ENCODE assay signal across 20 cellular contexts in genomic region chr13:79353698-79354097, GRCh38. TPM values are rescaled to one million over a fixed set of nuclear protein-coding genes. Genes with fewer than 3 reads are reported as not detected.
DNase-seq lines count a peak whose midpoint lies in the region; ATAC-seq, FAIRE-seq and TF ChIP-seq lines count a peak whose summit lies in the region.
"Had no signal": no experiment of that assay in that cellular context is flagged by ENCODE, and none has a peak within 500 bp of the region (broad histone marks: within the 10 kb centered on the region; RNA-seq: fewer than 3 reads in every experiment).

No MANE protein-coding gene starts in this region.

- H3K23ac ChIP-seq in H9 (ENCODE audit: insufficient read length, low read depth, low read length), result no peak overlapping the region

- H4K5ac ChIP-seq in H9 (ENCODE audit: insufficient read length, low read depth, low read length), result no peak overlapping the region

- H3K4me3 Mint-ChIP-seq in CD4-positive, CD25-positive, alpha-beta regulatory T cell, result no peak overlapping the region
- H3K4me3 Mint-ChIP-seq in H9, result no peak overlapping the region
- H3K4me3 Mint-ChIP-seq: GM23338 had no signal

- no peak overlapping the region for H2BK120ac ChIP-seq in H9 (ENCODE audit: low read depth, low read length, poor library complexity, severe bottlenecking)

- no peak overlapping the region for H3K4ac ChIP-seq in H9 (ENCODE audit: low read depth, low read length)

- no peak for FAIRE-seq in GM12892 (lab: Jason Lieb, UNC)
- FAIRE-seq: K562 had no signal

- H3K9me3 Mint-ChIP-seq in CD4-positive, CD25-positive, alpha-beta regulatory T cell, result no peaks in the 10 kb centered on the region
- H3K9me3 Mint-ChIP-seq in H9, result no peaks in the 10 kb centered on the region
- H3K9me3 Mint-ChIP-seq: GM23338 had no signal

- no peak for DNase-seq in CD4-positive, CD25-positive, alpha-beta regulatory T cell
- DNase-seq in ELR (ENCODE audit: low read depth) (peak; percentile 41), dermis blood vessel endothelial cell (peak; percentile 76), GM12892 (ENCODE audit: insufficient read length) (no peak), H9 (no peak)
- DNase-seq: AML-193, Calu3, DMS53, MV-4-11, NCI-H1417 treated with DMSO at 0.1 percent for 48 hours, NCI-H1930, NCI-H2171, NCI-H446 treated with DMSO at 0.1 percent for 48 hours, NCI-H748 treated with DMSO at 0.1 percent for 48 hours, OCI-M1, SHP77 treated with DMSO at 0.1 percent for 48 hours had no signal

- no peaks in the 10 kb centered on the region for H3K27me3 Mint-ChIP-seq in CD4-positive, CD25-positive, alpha-beta regulatory T cell
- H3K27me3 Mint-ChIP-seq in H9 (ENCODE audit: low read depth), result no peaks in the 10 kb centered on the region

- H3K79me1 ChIP-seq in H9 (ENCODE audit: insufficient read depth, low read depth, low read length, poor library complexity, severe bottlenecking), result no peaks in the 10 kb centered on the region

- peak overlapping the region in 2 of 3 donors; percentile 2 to 9 for H3K27ac Mint-ChIP-seq in CD4-positive, CD25-positive, alpha-beta regulatory T cell
- peak overlapping the region in 1 of 3 experiments; percentile 11; a peak in 1 of 7 replicates for H3K27ac Mint-ChIP-seq in H9
- H3K27ac Mint-ChIP-seq: GM23338 had no signal

- no peak overlapping the region for H4K91ac ChIP-seq in H9 (ENCODE audit: insufficient read length, low read depth, low read length)

- no peak overlapping the region for H3T11ph ChIP-seq in H9 (ENCODE audit: low read length)

- no peak overlapping the region for H2AK5ac ChIP-seq in H9 (ENCODE audit: insufficient read length, low read length)

- H3K23me2 ChIP-seq in H9 (ENCODE audit: insufficient read length, low read depth, low read length, poor library complexity, severe bottlenecking), result no peaks in the 10 kb centered on the region

- no peak overlapping the region for H3K4me2 ChIP-seq in H9 (ENCODE audit: insufficient read depth, insufficient read length, low read length)
- H3K4me2 ChIP-seq: GM23338 had no signal

- no peak for ATAC-seq in CD4-positive, CD25-positive, alpha-beta regulatory T cell (ENCODE audit: low read depth in 2 of 2)
- ATAC-seq in esophagus mucosa, result no peak
- ATAC-seq: GM23338, K562 had no signal

- no peak overlapping the region for H4K8ac ChIP-seq in H9 (replicated peaks; ENCODE audit: insufficient read length, low read depth, low read length)

- no peak overlapping the region for H3K14ac ChIP-seq in H9 (ENCODE audit: insufficient read depth, low read length)

- no peak overlapping the region for H2BK12ac ChIP-seq in H9 (ENCODE audit: insufficient read length, low read depth, low read length)

- H3K9me3 ChIP-seq in CD4-positive, CD25-positive, alpha-beta regulatory T cell (ENCODE audit: control insufficient read depth in 2 of 2, low read length in 2 of 2), result no peaks in the 10 kb centered on the region
- no peaks in the 10 kb centered on the region for H3K9me3 ChIP-seq in mesodermal cell (ENCODE audit: control insufficient read depth, low read length)
- no peaks in the 10 kb centered on the region for H3K9me3 ChIP-seq in H9 (ENCODE audit: control insufficient read depth, low read depth, low read length)

- H3K36me3 ChIP-seq in CD4-positive, CD25-positive, alpha-beta regulatory T cell (ENCODE audit: control insufficient read depth, insufficient read depth, low read length), result peaks cover 72% of the 10 kb centered on the region
- H3K36me3 ChIP-seq in mesodermal cell (ENCODE audit: control insufficient read depth, insufficient read depth, low read length), result peaks cover 41% of the 10 kb centered on the region

- TF ChIP-seq CTCF in H9 (conservative IDR thresholded peaks at IDR 0.05), result no peak

- H3K79me2 ChIP-seq in H9 (ENCODE audit: insufficient read depth, low read length), result no peaks in the 10 kb centered on the region

- H3K9ac ChIP-seq in H9 (ENCODE audit: extremely low read depth, insufficient read length, low read length), result no peak overlapping the region

- TF ChIP-seq POLR2A in GM12892 (IDR thresholded peaks at IDR 0.05; ENCODE audit: low read depth, low read length), result no peak

- H2BK5ac ChIP-seq in H9 (ENCODE audit: insufficient read length, low read length), result no peak overlapping the region

- peaks cover 11 to 22% (median 21%) of the 10 kb centered on the region in 4 donors for H3K4me1 Mint-ChIP-seq in CD4-positive, CD25-positive, alpha-beta regulatory T cell
- no peaks in the 10 kb centered on the region for H3K4me1 Mint-ChIP-seq in H9

- no peak overlapping the region for H2BK20ac ChIP-seq in H9 (ENCODE audit: low read depth, low read length, poor library complexity, severe bottlenecking)

- no peaks in the 10 kb centered on the region for H3K27me3 ChIP-seq in CD4-positive, CD25-positive, alpha-beta regulatory T cell (ENCODE audit: control insufficient read depth, insufficient read depth, low read length)
- H3K27me3 ChIP-seq in H9 (ENCODE audit: insufficient read depth, low read length), result no peaks in the 10 kb centered on the region

- H3K27ac ChIP-seq in CD4-positive, CD25-positive, alpha-beta regulatory T cell (ENCODE audit: insufficient read depth, low read length, poor library complexity, severe bottlenecking), result no peak overlapping the region
- H3K27ac ChIP-seq in mesodermal cell (ENCODE audit: low read depth, low read length, severe bottlenecking) (peak overlapping the region; percentile 42), H9 (ENCODE audit: insufficient read length, low read depth, low read length) (no peak overlapping the region)

- H3K36me3 Mint-ChIP-seq in CD4-positive, CD25-positive, alpha-beta regulatory T cell, result peaks cover 28% of the 10 kb centered on the region
- peaks cover 21 to 62% (median 52%) of the 10 kb centered on the region in 3 experiments; a peak in 6 of 7 replicates for H3K36me3 Mint-ChIP-seq in H9 (ENCODE audit: insufficient read depth in 1 of 3, low read depth in 3 of 3)

- H3K4me1 ChIP-seq in CD4-positive, CD25-positive, alpha-beta regulatory T cell (ENCODE audit: control insufficient read depth, insufficient read depth, low read length, poor library complexity, severe bottlenecking), result peaks cover 7% of the 10 kb centered on the region
- H3K4me1 ChIP-seq in mesodermal cell (ENCODE audit: control insufficient read depth, insufficient read depth, low read length, poor library complexity, severe bottlenecking), result peaks cover 18% of the 10 kb centered on the region
- H3K4me1 ChIP-seq in H9 (ENCODE audit: insufficient read depth, low read length), result no peaks in the 10 kb centered on the region

- H3K4me3 ChIP-seq in CD4-positive, CD25-positive, alpha-beta regulatory T cell (ENCODE audit: low read depth, low read length), result no peak overlapping the region
- no peak overlapping the region for H3K4me3 ChIP-seq in mesodermal cell (ENCODE audit: extremely low read depth, insufficient read depth, low read length, poor library complexity, severe bottlenecking)
- H3K4me3 ChIP-seq: GM23338, K562 had no signal

- H3K56ac ChIP-seq in H9 (ENCODE audit: insufficient read length, low read depth, low read length), result no peak overlapping the region

- H2AFZ ChIP-seq in H9 (ENCODE audit: low read length), result no peak overlapping the region
- H2AFZ ChIP-seq: GM23338 had no signal

- no peak overlapping the region for H2BK15ac ChIP-seq in H9 (ENCODE audit: low read depth, low read length)

- no peak overlapping the region for H3K18ac ChIP-seq in H9 (ENCODE audit: insufficient read length, low read depth, low read length)

- WGBS in mesodermal cell (ENCODE audit: insufficient coverage in 2 of 2), 2 experiments, result no CpG with 5 or more reads among the region's 2 CpGs
- no CpG with 5 or more reads among the region's 2 CpGs for WGBS in H9 (ENCODE audit: extremely low coverage, insufficient read length, low lambda C conversion rate)

- H4K20me1 ChIP-seq in H9 (ENCODE audit: control insufficient read depth, insufficient read depth, insufficient read length), result no peaks in the 10 kb centered on the region

RNA-seq across cellular contexts. Expression of gene RBM26, which starts 52.4 kb away (rescaled TPM):
- total RNA-seq in CD4-positive, CD25-positive, alpha-beta regulatory T cell, result 86.4 TPM
- polyA plus RNA-seq in CD4-positive, CD25-positive, alpha-beta regulatory T cell, result 10 to 100 TPM; 10.6 to 17.6 (median 14.3) TPM
- total RNA-seq in dermis blood vessel endothelial cell, result 25.2 and 26.9 TPM in 2 replicates
- polyA plus RNA-seq in mesodermal cell (2013, experiment 1 of 2), result 41.5 TPM
- 44.3 TPM for polyA plus RNA-seq in mesodermal cell (2013, experiment 2 of 2)
- 34.9 TPM for polyA plus RNA-seq in GM12892 (2012; ENCODE audit: missing spikeins)
- total RNA-seq in esophagus mucosa, result 21.0 TPM
- total RNA-seq in H9 (2021), result 66.8 and 70.5 TPM in 2 replicates

Comparison
In these comparisons a context has a peak if more than half of its experiments do, and no peak if none do; other contexts are left out.
1. DNase-seq: peak in ELR (single experiment) and dermis blood vessel endothelial cell (single experiment); none in CD4-positive, CD25-positive, alpha-beta regulatory T cell (0 of 3), GM12892 (single experiment) and H9 (single experiment).